ENCODE assay signal across 1 cellular context in the genomic region with DNA sequence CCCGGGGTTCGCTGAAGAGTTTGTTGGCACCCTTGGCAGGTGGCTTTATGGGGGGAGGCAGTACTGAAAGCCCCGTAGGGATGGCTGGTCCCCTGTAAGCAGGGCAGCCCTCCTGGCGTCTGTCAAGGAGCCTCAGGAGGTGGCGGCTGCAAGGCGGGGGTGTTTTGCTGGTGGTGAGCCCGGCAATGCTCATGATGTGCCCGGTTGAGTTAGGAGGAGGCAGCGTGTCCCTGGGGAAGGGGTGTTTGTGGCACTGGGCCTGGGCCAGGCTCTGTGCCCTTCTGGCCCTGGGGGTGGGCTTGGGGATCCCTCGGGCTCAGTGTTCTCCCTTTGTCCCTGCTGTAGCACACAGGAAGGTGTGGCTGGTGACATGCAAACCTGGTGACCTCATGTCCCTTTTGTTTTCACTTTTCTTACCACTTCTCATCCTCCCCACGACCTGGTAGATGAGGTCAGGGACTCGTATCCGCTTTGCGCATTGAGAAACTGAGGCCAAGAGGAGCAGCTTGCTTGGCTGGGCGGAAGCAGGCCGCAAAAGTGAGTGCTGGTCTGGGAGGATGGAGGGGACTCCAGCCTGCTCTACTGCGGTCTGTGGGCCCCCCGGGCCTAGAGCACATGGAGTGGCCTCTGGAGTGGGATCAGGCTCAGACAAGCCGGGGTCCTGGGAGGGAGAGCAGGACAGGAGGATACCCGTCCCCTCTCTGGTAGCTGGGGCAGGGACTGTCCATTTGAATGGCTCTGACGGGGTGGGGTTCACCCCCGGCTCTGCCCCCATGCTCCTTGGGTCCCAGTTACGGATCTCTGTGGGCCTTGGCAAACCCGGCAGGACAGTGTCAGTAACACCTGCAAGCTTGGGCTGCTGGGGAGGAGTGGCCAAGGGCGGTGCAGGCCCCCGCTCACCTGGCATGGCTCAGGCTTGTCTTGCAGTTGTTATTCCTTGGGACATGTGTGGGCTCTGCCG.
TF ChIP-seq lines count a peak whose summit lies in the region.

No MANE protein-coding gene starts in this region.

TF ChIP-seq in A549, 52 proteins besides CTCF, POLR2A, EP300 and RAD21 (continued from another document):
- TF ChIP-seq, protein P1, sequence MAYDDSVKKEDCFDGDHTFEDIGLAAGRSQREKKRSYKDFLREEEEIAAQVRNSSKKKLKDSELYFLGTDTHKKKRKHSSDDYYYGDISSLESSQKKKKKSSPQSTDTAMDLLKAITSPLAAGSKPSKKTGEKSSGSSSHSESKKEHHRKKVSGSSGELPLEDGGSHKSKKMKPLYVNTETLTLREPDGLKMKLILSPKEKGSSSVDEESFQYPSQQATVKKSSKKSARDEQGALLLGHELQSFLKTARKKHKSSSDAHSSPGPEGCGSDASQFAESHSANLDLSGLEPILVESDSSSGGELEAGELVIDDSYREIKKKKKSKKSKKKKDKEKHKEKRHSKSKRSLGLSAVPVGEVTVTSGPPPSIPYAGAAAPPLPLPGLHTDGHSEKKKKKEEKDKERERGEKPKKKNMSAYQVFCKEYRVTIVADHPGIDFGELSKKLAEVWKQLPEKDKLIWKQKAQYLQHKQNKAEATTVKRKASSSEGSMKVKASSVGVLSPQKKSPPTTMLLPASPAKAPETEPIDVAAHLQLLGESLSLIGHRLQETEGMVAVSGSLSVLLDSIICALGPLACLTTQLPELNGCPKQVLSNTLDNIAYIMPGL (CRISPR knock-in tag; IDR thresholded peaks at IDR 0.05; ENCODE audit: borderline replicate concordance): no peak
- TF ChIP-seq MYC (IDR thresholded peaks at IDR 0.05; ENCODE audit: borderline replicate concordance, low read length): no peak
TF ChIP-seq in A549: peak in this region for 0.
